ENCODE assay signal across 1 cellular context in the genomic region with DNA sequence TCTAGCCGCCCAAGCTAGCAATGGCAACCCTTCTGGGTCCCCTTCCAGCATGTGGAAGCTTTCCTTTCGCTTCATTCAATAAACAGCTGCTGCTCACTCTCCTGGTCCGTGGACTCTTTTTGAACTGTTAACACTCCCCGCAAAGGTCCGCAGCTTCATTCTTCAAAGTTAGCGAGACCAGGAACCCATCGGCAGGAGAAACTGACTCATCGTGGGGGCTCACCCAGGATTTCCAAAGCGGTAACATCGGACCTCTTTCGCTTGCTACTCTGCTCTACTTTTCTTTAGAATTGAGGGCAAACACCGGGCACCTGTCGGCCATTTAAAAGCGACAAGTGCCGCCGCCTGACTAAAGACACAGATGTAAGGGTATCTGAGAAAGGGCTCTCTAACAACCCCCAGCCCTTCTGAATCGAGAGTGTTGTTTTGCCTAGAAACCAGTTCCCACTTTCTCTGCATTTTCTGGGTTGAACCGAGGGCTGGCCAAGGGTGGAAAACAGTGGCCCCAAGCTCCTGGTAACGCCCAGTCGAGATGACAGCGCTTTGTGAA.
TF ChIP-seq lines count a peak whose summit lies in the region.

No MANE protein-coding gene starts in this region.

TF ChIP-seq in GM12878, 131 proteins besides CTCF, POLR2A, EP300 and RAD21:
- TF ChIP-seq ZNF24 (IDR thresholded peaks at IDR 0.05) (no peak), RFX5 (IDR thresholded peaks at IDR 0.05; ENCODE audit: low read depth, low read length) (no peak), FOXM1 (IDR thresholded peaks at IDR 0.05; ENCODE audit: low read depth, low read length) (no peak), TCF3 (IDR thresholded peaks at IDR 0.05; ENCODE audit: borderline replicate concordance, insufficient read depth, low read depth, low read length) (no peak), ESRRA (IDR thresholded peaks at IDR 0.05; ENCODE audit: low read length) (no peak), POLR2AphosphoS5 (IDR thresholded peaks at IDR 0.05; ENCODE audit: low read length) (no peak), ZNF207 (IDR thresholded peaks at IDR 0.05; ENCODE audit: borderline replicate concordance) (no peak), RUNX3 (IDR thresholded peaks at IDR 0.05; ENCODE audit: low read length) (no peak), MTA2 (IDR thresholded peaks at IDR 0.05; ENCODE audit: low read depth) (no peak), NBN (IDR thresholded peaks at IDR 0.05) (no peak), BCL11A (IDR thresholded peaks at IDR 0.05; ENCODE audit: low read depth, low read length) (no peak), FOXK2 (IDR thresholded peaks at IDR 0.05) (no peak)
- TF ChIP-seq, protein P1, sequence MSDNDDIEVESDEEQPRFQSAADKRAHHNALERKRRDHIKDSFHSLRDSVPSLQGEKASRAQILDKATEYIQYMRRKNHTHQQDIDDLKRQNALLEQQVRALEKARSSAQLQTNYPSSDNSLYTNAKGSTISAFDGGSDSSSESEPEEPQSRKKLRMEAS (IDR thresholded peaks at IDR 0.05; ENCODE audit: low read depth, low read length), result no peak
- TF ChIP-seq, protein P2, sequence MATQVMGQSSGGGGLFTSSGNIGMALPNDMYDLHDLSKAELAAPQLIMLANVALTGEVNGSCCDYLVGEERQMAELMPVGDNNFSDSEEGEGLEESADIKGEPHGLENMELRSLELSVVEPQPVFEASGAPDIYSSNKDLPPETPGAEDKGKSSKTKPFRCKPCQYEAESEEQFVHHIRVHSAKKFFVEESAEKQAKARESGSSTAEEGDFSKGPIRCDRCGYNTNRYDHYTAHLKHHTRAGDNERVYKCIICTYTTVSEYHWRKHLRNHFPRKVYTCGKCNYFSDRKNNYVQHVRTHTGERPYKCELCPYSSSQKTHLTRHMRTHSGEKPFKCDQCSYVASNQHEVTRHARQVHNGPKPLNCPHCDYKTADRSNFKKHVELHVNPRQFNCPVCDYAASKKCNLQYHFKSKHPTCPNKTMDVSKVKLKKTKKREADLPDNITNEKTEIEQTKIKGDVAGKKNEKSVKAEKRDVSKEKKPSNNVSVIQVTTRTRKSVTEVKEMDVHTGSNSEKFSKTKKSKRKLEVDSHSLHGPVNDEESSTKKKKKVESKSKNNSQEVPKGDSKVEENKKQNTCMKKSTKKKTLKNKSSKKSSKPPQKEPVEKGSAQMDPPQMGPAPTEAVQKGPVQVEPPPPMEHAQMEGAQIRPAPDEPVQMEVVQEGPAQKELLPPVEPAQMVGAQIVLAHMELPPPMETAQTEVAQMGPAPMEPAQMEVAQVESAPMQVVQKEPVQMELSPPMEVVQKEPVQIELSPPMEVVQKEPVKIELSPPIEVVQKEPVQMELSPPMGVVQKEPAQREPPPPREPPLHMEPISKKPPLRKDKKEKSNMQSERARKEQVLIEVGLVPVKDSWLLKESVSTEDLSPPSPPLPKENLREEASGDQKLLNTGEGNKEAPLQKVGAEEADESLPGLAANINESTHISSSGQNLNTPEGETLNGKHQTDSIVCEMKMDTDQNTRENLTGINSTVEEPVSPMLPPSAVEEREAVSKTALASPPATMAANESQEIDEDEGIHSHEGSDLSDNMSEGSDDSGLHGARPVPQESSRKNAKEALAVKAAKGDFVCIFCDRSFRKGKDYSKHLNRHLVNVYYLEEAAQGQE (IDR thresholded peaks at IDR 0.05; ENCODE audit: low read depth, low read length), result no peak
- TF ChIP-seq, protein P3, sequence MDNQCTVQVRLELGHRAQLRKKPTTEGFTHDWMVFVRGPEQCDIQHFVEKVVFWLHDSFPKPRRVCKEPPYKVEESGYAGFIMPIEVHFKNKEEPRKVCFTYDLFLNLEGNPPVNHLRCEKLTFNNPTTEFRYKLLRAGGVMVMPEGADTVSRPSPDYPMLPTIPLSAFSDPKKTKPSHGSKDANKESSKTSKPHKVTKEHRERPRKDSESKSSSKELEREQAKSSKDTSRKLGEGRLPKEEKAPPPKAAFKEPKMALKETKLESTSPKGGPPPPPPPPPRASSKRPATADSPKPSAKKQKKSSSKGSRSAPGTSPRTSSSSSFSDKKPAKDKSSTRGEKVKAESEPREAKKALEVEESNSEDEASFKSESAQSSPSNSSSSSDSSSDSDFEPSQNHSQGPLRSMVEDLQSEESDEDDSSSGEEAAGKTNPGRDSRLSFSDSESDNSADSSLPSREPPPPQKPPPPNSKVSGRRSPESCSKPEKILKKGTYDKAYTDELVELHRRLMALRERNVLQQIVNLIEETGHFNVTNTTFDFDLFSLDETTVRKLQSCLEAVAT (IDR thresholded peaks at IDR 0.05), result no peak
- TF ChIP-seq, protein P4, sequence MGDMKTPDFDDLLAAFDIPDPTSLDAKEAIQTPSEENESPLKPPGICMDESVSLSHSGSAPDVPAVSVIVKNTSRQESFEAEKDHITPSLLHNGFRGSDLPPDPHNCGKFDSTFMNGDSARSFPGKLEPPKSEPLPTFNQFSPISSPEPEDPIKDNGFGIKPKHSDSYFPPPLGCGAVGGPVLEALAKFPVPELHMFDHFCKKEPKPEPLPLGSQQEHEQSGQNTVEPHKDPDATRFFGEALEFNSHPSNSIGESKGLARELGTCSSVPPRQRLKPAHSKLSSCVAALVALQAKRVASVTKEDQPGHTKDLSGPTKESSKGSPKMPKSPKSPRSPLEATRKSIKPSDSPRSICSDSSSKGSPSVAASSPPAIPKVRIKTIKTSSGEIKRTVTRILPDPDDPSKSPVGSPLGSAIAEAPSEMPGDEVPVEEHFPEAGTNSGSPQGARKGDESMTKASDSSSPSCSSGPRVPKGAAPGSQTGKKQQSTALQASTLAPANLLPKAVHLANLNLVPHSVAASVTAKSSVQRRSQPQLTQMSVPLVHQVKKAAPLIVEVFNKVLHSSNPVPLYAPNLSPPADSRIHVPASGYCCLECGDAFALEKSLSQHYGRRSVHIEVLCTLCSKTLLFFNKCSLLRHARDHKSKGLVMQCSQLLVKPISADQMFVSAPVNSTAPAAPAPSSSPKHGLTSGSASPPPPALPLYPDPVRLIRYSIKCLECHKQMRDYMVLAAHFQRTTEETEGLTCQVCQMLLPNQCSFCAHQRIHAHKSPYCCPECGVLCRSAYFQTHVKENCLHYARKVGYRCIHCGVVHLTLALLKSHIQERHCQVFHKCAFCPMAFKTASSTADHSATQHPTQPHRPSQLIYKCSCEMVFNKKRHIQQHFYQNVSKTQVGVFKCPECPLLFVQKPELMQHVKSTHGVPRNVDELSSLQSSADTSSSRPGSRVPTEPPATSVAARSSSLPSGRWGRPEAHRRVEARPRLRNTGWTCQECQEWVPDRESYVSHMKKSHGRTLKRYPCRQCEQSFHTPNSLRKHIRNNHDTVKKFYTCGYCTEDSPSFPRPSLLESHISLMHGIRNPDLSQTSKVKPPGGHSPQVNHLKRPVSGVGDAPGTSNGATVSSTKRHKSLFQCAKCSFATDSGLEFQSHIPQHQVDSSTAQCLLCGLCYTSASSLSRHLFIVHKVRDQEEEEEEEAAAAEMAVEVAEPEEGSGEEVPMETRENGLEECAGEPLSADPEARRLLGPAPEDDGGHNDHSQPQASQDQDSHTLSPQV (IDR thresholded peaks at IDR 0.05), result no peak
